In genomic region chr1:17212487-17213121, GRCh38 we compare ENCODE assay signal across 8 cellular contexts. TPM values are rescaled to one million over a fixed set of nuclear protein-coding genes. Genes with fewer than 3 reads are reported as not detected.
DNase-seq lines count a peak whose midpoint lies in the region; ATAC-seq lines count a peak whose summit lies in the region.

No MANE protein-coding gene starts in this region.

- H3K4me1 ChIP-seq in SJSA1 (replicated peaks) (peaks cover 68% of the 10 kb centered on the region), mesodermal cell (ENCODE audit: control insufficient read depth, insufficient read depth, low read length, poor library complexity, severe bottlenecking) (peaks cover 54% of the 10 kb centered on the region)

- H3K4me3 ChIP-seq in SJSA1, result no peak overlapping the region
- H3K4me3 ChIP-seq in mesodermal cell (ENCODE audit: extremely low read depth, insufficient read depth, low read length, poor library complexity, severe bottlenecking), result no peak overlapping the region

- H3K27ac ChIP-seq in SJSA1, result 0 out of 2 replicates have a peak overlapping the region, but pooled peaks have one; percentile 2
- peak overlapping the region; percentile 41 for H3K27ac ChIP-seq in mesodermal cell (ENCODE audit: low read depth, low read length, severe bottlenecking)

- H3K9me3 Mint-ChIP-seq in activated naive CD4-positive, alpha-beta T cell treated with anti-CD3 and anti-CD28 coated beads, Interleukin-2, amount 50 U/mL, for 24 hours, result no peaks in the 10 kb centered on the region

- 47 to 61% methylated on average over 8 to 10 of the region's 13 CpGs for WGBS in mesodermal cell (ENCODE audit: insufficient coverage in 2 of 2), 2 experiments

- peak overlapping the region; percentile 80 for H3K4me3 Mint-ChIP-seq in activated naive CD4-positive, alpha-beta T cell treated with anti-CD3 and anti-CD28 coated beads, Interleukin-2, amount 50 U/mL, for 24 hours

- H3K36me3 ChIP-seq in SJSA1 (no peaks in the 10 kb centered on the region), mesodermal cell (ENCODE audit: control insufficient read depth, insufficient read depth, low read length) (no peaks in the 10 kb centered on the region)

- peaks cover 6% of the 10 kb centered on the region for H3K27me3 Mint-ChIP-seq in activated naive CD4-positive, alpha-beta T cell treated with anti-CD3 and anti-CD28 coated beads, Interleukin-2, amount 50 U/mL, for 24 hours

- no peaks in the 10 kb centered on the region for H3K27me3 ChIP-seq in SJSA1 (replicated peaks)

- no peak overlapping the region for H3K27ac Mint-ChIP-seq in activated naive CD4-positive, alpha-beta T cell treated with anti-CD3 and anti-CD28 coated beads, Interleukin-2, amount 50 U/mL, for 24 hours

- no peaks in the 10 kb centered on the region for H3K36me3 Mint-ChIP-seq in activated naive CD4-positive, alpha-beta T cell treated with anti-CD3 and anti-CD28 coated beads, Interleukin-2, amount 50 U/mL, for 24 hours

- DNase-seq in NCI-H1417 (lab: John Stamatoyannopoulos, UW) (peak in 2 of 3 experiments; percentile 6 to 56), NCI-H1417 treated with DMSO at 0.1 percent for 48 hours (lab: John Stamatoyannopoulos, UW) (no peak), SJSA1 (ENCODE audit: low read depth in 1 of 2, low spot score in 2 of 2) (peak; percentile 77 to 91)
- DNase-seq in stimulated activated naive CD4-positive, alpha-beta T cell (lab: John Stamatoyannopoulos, UW), result peak; percentile 48 to 83 (median 68)

- H3K9me3 ChIP-seq in SJSA1 (replicated peaks) (no peaks in the 10 kb centered on the region; the same call in 1 of the 2 replicates), mesodermal cell (ENCODE audit: control insufficient read depth, low read length) (no peaks in the 10 kb centered on the region)

- ATAC-seq in HG03439 (IDR thresholded peaks at IDR 0.05; ENCODE audit: unreplicated experiment) (no peak), HG02970 (IDR thresholded peaks at IDR 0.05; ENCODE audit: low FRiP score, unreplicated experiment) (no peak)

- H3K4me1 Mint-ChIP-seq in activated naive CD4-positive, alpha-beta T cell treated with anti-CD3 and anti-CD28 coated beads, Interleukin-2, amount 50 U/mL, for 24 hours, result peaks cover 49% of the 10 kb centered on the region

RNA-seq across cellular contexts. Expression of gene PADI1, which starts 7.7 kb away (rescaled TPM):
- 0.34 and 1.5 TPM in 2 replicates for total RNA-seq in SJSA1 (2014; rRNA removed; shearing (Covaris generic))
- polyA plus RNA-seq in mesodermal cell (2013, experiment 1 of 2), result 0.33 TPM
- polyA plus RNA-seq in mesodermal cell (2013, experiment 2 of 2), result 0.25 TPM

RNA-seq across cellular contexts. Expression of gene PADI3, which starts 36.3 kb away (rescaled TPM):
- total RNA-seq in SJSA1 (2014; rRNA removed; shearing (Covaris generic)), result 1.0 and 3.6 TPM in 2 replicates
- polyA plus RNA-seq in mesodermal cell (2013, experiment 1 of 2), result 0.15 TPM
- polyA plus RNA-seq in mesodermal cell (2013, experiment 2 of 2), result 0.15 TPM
